Comparison of ENCODE assay signal across 2 cellular contexts in the genomic region with DNA sequence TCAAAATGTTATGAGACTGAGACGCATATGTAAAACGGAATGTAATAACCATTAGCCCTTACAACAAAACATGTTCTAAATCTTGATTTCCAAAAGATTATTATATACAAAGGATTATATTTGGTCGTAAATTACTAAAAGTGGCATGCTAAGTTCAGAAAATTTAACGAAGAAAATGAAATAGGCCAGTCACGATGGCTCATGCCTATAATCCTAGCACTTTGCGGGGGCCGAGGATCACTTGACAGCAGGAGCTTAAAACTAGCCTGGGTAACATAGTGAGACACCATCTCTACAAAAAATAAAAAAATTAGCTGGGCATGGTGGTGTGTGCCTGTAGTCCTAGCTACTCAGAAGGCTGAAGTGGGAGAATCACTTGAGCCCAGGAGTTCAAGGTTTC.
TF ChIP-seq lines count a peak whose summit lies in the region.

No MANE protein-coding gene starts in this region.

TF ChIP-seq in endothelial cell of umbilical vein, 7 proteins besides CTCF, POLR2A, EP300 and RAD21:
- TF ChIP-seq EZH2 (IDR thresholded peaks at IDR 0.05; ENCODE audit: borderline replicate concordance, low read depth, low read length, severe bottlenecking) = no peak
- no peak for TF ChIP-seq MYC (IDR thresholded peaks at IDR 0.05; ENCODE audit: low read depth, low read length)
- TF ChIP-seq FOS (IDR thresholded peaks at IDR 0.05; ENCODE audit: borderline replicate concordance, insufficient read depth, low read length) = no peak

TF ChIP-seq in HEK293T, 16 proteins besides CTCF, POLR2A, EP300 and RAD21:
- TF ChIP-seq HDGF (IDR thresholded peaks at IDR 0.05; ENCODE audit: borderline replicate concordance) = no peak
- no peak for TF ChIP-seq LEF1 (IDR thresholded peaks at IDR 0.05; ENCODE audit: borderline replicate concordance)
- no peak for TF ChIP-seq FOXK2 (IDR thresholded peaks at IDR 0.05)
- TF ChIP-seq FOXM1 (IDR thresholded peaks at IDR 0.05; ENCODE audit: borderline replicate concordance) = no peak
- TF ChIP-seq BHLHE40 (IDR thresholded peaks at IDR 0.05; ENCODE audit: borderline replicate concordance) = no peak
- no peak for TF ChIP-seq L3MBTL2 (conservative IDR thresholded peaks at IDR 0.05)
- TF ChIP-seq ZNF384 (IDR thresholded peaks at IDR 0.05) = no peak
- no peak for TF ChIP-seq SP1 (IDR thresholded peaks at IDR 0.05)
- TF ChIP-seq ARNT (IDR thresholded peaks at IDR 0.05) = no peak
